In the genomic region with DNA sequence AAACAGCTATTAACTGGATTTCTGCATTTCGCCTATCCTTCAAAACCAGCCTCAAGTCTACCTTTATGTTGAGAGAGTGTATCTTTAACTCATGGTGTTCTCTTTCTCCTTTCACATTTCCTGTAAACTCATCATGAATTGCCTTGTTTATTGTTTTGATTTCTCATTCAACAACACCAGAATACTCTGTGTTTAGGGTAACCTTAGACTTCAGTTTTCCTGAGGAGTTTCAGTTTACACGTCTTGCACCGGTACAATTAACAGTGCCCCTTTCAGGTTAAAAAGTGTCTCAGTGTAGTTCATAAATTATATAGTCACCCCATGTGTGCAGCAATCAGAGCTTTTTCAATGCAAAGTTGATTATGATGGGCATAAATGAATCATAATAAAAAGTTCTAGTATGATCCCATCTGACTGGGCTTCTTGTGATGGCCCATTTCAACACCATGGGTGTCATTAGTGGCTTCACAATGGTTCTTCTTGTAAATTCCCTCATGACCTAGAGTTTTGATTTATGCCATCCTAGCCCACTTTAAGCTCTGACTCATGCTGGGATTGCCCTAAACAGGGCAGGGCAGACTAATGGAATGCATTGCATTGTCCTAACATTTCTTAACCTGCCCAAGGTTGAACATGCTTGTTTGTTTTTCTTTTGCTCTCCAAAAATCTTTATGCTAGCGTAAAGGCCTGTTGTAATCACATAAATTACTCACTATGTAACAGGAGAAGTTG, we compare ENCODE assay signal across 15 cellular contexts. TPM values are rescaled to one million over a fixed set of nuclear protein-coding genes. Genes with fewer than 3 reads are reported as not detected.
DNase-seq lines count a peak whose midpoint lies in the region; ATAC-seq, FAIRE-seq and TF ChIP-seq lines count a peak whose summit lies in the region.
"Had no signal": no experiment of that assay in that cellular context is flagged by ENCODE, and none has a peak within 500 bp of the region (broad histone marks: within the 10 kb centered on the region; RNA-seq: fewer than 3 reads in every experiment).

No MANE protein-coding gene starts in this region.

- H3K36me3 Mint-ChIP-seq in activated CD8-positive, alpha-beta memory T cell treated with anti-CD3 and anti-CD28 coated beads, Interleukin-2, amount 10 ng/mL, durations not matched to agents 7 days and 5 days: no peaks in the 10 kb centered on the region
- H3K36me3 Mint-ChIP-seq: CD8-positive, alpha-beta memory T cell; WTC11 had no signal

- H3K4me3 Mint-ChIP-seq in activated CD8-positive, alpha-beta memory T cell treated with anti-CD3 and anti-CD28 coated beads, Interleukin-2, amount 10 ng/mL, durations not matched to agents 7 days and 5 days: no peak overlapping the region
- H3K4me3 Mint-ChIP-seq: CD8-positive, alpha-beta memory T cell; WTC11 had no signal

- ATAC-seq in activated CD8-positive, alpha-beta memory T cell treated with anti-CD3 and anti-CD28 coated beads, Interleukin-2, amount 10 ng/mL, durations not matched to agents 7 days and 5 days: no peak
- ATAC-seq: WTC11 had no signal

- H3K4me1 ChIP-seq in fibroblast of lung (ENCODE audit: control insufficient read depth, extremely low read depth, insufficient read depth, low read length) (no peaks in the 10 kb centered on the region), prostate gland (replicated peaks) (peaks cover 3% of the 10 kb centered on the region)

- peak; percentile 42 for FAIRE-seq in GM18507 (lab: Jason Lieb, UNC)
- FAIRE-seq: H1 had no signal

- H3K4me1 Mint-ChIP-seq in activated CD8-positive, alpha-beta memory T cell treated with anti-CD3 and anti-CD28 coated beads, Interleukin-2, amount 10 ng/mL, durations not matched to agents 7 days and 5 days: no peaks in the 10 kb centered on the region
- H3K4me1 Mint-ChIP-seq: CD8-positive, alpha-beta memory T cell had no signal

- H4K20me1 ChIP-seq in fibroblast of lung (ENCODE audit: control insufficient read depth, extremely low read depth, insufficient read depth, low read length): no peaks in the 10 kb centered on the region

- CTCF ChIA-PET in RWPE1 (lab: Yijun Ruan, JAX): interaction anchor here (1.1 kb wide), 1 partner anchor 25 kb away, joined by 3 read pairs; no protein-coding TSS in a partner anchor
- CTCF ChIA-PET in activated CD8-positive, alpha-beta memory T cell treated with anti-CD3 and anti-CD28 coated beads, Interleukin-2, amount 10 ng/mL, durations not matched to agents 7 days and 5 days (lab: Charles Lee): no interaction called here

- H3K4me2 ChIP-seq in fibroblast of lung (ENCODE audit: extremely low read depth, insufficient read depth, low read length): no peak overlapping the region

- intact Hi-C loops in prostate gland (cut with DNase I): no loop called here

- no peak overlapping the region for H3K9ac ChIP-seq in fibroblast of lung (ENCODE audit: insufficient read depth, low read length)

- H3K9me3 Mint-ChIP-seq in activated CD8-positive, alpha-beta memory T cell treated with anti-CD3 and anti-CD28 coated beads, Interleukin-2, amount 10 ng/mL, durations not matched to agents 7 days and 5 days (ENCODE audit: low read depth): no peaks in the 10 kb centered on the region
- H3K9me3 Mint-ChIP-seq: CD8-positive, alpha-beta memory T cell; WTC11 had no signal

- TF ChIP-seq POLR2A in prostate gland (IDR thresholded peaks at IDR 0.05): no peak

- no peak overlapping the region for H3K27ac Mint-ChIP-seq in activated CD8-positive, alpha-beta memory T cell treated with anti-CD3 and anti-CD28 coated beads, Interleukin-2, amount 10 ng/mL, durations not matched to agents 7 days and 5 days
- H3K27ac Mint-ChIP-seq: CD8-positive, alpha-beta memory T cell; WTC11 had no signal

- no peaks in the 10 kb centered on the region for H3K79me2 ChIP-seq in fibroblast of lung (ENCODE audit: control insufficient read depth, insufficient read depth, low read length)

- H3K27ac ChIP-seq in RWPE1 (peak overlapping the region; percentile 98), fibroblast of lung (ENCODE audit: insufficient read depth, low read length) (no peak overlapping the region), prostate gland (peak overlapping the region; percentile 57 to 74)

- H3K9me3 ChIP-seq in fibroblast of lung (ENCODE audit: control insufficient read depth, insufficient read depth, low read depth, low read length) (no peaks in the 10 kb centered on the region), prostate gland (no peaks in the 10 kb centered on the region)
- H3K9me3 ChIP-seq: thoracic aorta had no signal

- H2AFZ ChIP-seq in fibroblast of lung (ENCODE audit: low read length): no peak overlapping the region

- H3K36me3 ChIP-seq in fibroblast of lung (ENCODE audit: control insufficient read depth, insufficient read depth, low read length): no peaks in the 10 kb centered on the region
- H3K36me3 ChIP-seq in prostate gland: no peaks in the 10 kb centered on the region
- H3K36me3 ChIP-seq: thoracic aorta had no signal

- POLR2A ChIA-PET in RWPE1 (lab: Yijun Ruan, JAX; ENCODE audit: low non-redundant PET): interaction anchor here (1.6 kb wide), 1 partner anchor 22 kb away, joined by 6 read pairs; the partner anchor contains the start of gene ITGB8

- DNase-seq in GM18507 (ENCODE audit: extremely low spot score, insufficient read length, low read depth): no peak
- peak; percentile 95 for DNase-seq in RWPE1 (ENCODE audit: low spot score)
- DNase-seq in fibroblast of lung (ENCODE audit: low read depth in 2 of 2): peak; percentile 56 to 76
- DNase-seq in prostate gland (ENCODE audit: low spot score): peak; percentile 68
- DNase-seq in NCI-H510A (lab: John Stamatoyannopoulos, UW): no peak
- no peak for DNase-seq in stimulated activated CD8-positive, alpha-beta memory T cell treated with anti-CD3 and anti-CD28 coated beads, Interleukin-4, amount 100 ng/mL, for 48 hours
- DNase-seq in activated CD8-positive, alpha-beta memory T cell treated with anti-CD3 and anti-CD28 coated beads, Interleukin-2, amount 10 ng/mL, durations not matched to agents 7 days and 5 days: no peak
- no peak for DNase-seq in OCI-M1 (lab: John Stamatoyannopoulos, UW)
- DNase-seq: activated naive CD4-positive, alpha-beta T cell treated with anti-CD3 and anti-CD28 coated beads, Interleukin-2, amount 50 U/mL, for 16 hours; CD8-positive, alpha-beta memory T cell; NCI-H526 treated with DMSO at 0.1 percent for 48 hours; stimulated activated CD4-positive, alpha-beta T cell treated with anti-CD3 and anti-CD28 coated beads, Interleukin-2, amount 100 ng/mL, for 24 hours had no signal

- TF ChIP-seq CTCF in RWPE1 (conservative IDR thresholded peaks at IDR 0.05; ENCODE audit: low read depth): no peak
- TF ChIP-seq CTCF in fibroblast of lung (conservative IDR thresholded peaks at IDR 0.05 in 1 of 2, IDR thresholded peaks at IDR 0.05 in 1 of 2; ENCODE audit: low read depth in 1 of 2, low read length in 2 of 2): no peak
- TF ChIP-seq CTCF in prostate gland (IDR thresholded peaks at IDR 0.05): no peak

- H3K27me3 Mint-ChIP-seq in activated CD8-positive, alpha-beta memory T cell treated with anti-CD3 and anti-CD28 coated beads, Interleukin-2, amount 10 ng/mL, durations not matched to agents 7 days and 5 days: no peaks in the 10 kb centered on the region

- WGBS in prostate gland: 43% methylated on average over 4 of the region's 4 CpGs

- no peaks in the 10 kb centered on the region for H3K27me3 ChIP-seq in fibroblast of lung (ENCODE audit: control insufficient read depth, insufficient read depth, low read length)
- H3K27me3 ChIP-seq in prostate gland (replicated peaks; ENCODE audit: insufficient read depth): no peaks in the 10 kb centered on the region

- H3K4me3 ChIP-seq in fibroblast of lung (replicated peaks in 1 of 4; ENCODE audit: control extremely low read depth in 1 of 4, insufficient read depth in 1 of 4, low read depth in 3 of 4, low read length in 4 of 4): no peak overlapping the region
- no peak overlapping the region for H3K4me3 ChIP-seq in prostate gland
- H3K4me3 ChIP-seq: thoracic aorta had no signal

RNA-seq across cellular contexts. Expression of gene ITGB8, which starts 22.0 kb away (rescaled TPM):
- total RNA-seq in fibroblast of lung (41.6 and 100 TPM in 2 replicates), prostate gland (10 to 100 TPM; 50.3 to 99.5 TPM)
- polyA plus RNA-seq in fibroblast of lung: 3.8 and 10.8 TPM in 2 replicates
- 2.1 and 5.3 TPM in 2 replicates for polyA plus RNA-seq in fibroblast of lung (2012)
- polyA minus RNA-seq in fibroblast of lung (ENCODE audit: low replicate concordance): 1.3 and 13.3 TPM in 2 replicates
- total RNA-seq in activated CD8-positive, alpha-beta memory T cell treated with anti-CD3 and anti-CD28 coated beads, Interleukin-2, amount 10 ng/mL, durations not matched to agents 7 days and 5 days: under 1 TPM; 0.06 to 0.07 TPM
- polyA plus RNA-seq: CD8-positive, alpha-beta memory T cell had no signal

Comparison
In these comparisons a context has a peak if more than half of its experiments do, and no peak if none do; other contexts are left out.
1. DNase-seq: peak in RWPE1 (single experiment), fibroblast of lung (2 of 2) and prostate gland (single experiment); none in GM18507 (single experiment), NCI-H510A (single experiment), stimulated activated CD8-positive, alpha-beta memory T cell treated with anti-CD3 and anti-CD28 coated beads, Interleukin-4, amount 100 ng/mL, for 48 hours (single experiment), activated CD8-positive, alpha-beta memory T cell treated with anti-CD3 and anti-CD28 coated beads, Interleukin-2, amount 10 ng/mL, durations not matched to agents 7 days and 5 days (single experiment) and OCI-M1 (single experiment).
2. RNA of gene ITGB8, which starts 22.0 kb away (total RNA-seq): 41.6 to 100 TPM in fibroblast of lung and 50.3 to 99.5 TPM in prostate gland; 0.06 to 0.07 TPM in activated CD8-positive, alpha-beta memory T cell treated with anti-CD3 and anti-CD28 coated beads, Interleukin-2, amount 10 ng/mL, durations not matched to agents 7 days and 5 days; every median in the first group is over 10 times any median in the second.